Comparison of ENCODE assay signal across 1 cellular context in genomic region chr1:197198333-197198732, GRCh38.
TF ChIP-seq lines count a peak whose summit lies in the region.

No MANE protein-coding gene starts in this region.

TF ChIP-seq in K562, 482 proteins besides CTCF, POLR2A, EP300 and RAD21:
- TF ChIP-seq ZNF347 (CRISPR knock-in tag; IDR thresholded peaks at IDR 0.05; ENCODE audit: low read depth) = no peak
- TF ChIP-seq DNMT1 (IDR thresholded peaks at IDR 0.05) = peak; percentile 60; the same call in 1 of the 2 replicates
- no peak for TF ChIP-seq MEIS2 (IDR thresholded peaks at IDR 0.05; ENCODE audit: partially characterized antibody)
- peak; percentile 27; the same call in 1 of the 2 replicates for TF ChIP-seq C11orf30 (IDR thresholded peaks at IDR 0.05; ENCODE audit: low read depth)
- no peak for TF ChIP-seq CEBPG (CRISPR knock-in tag; IDR thresholded peaks at IDR 0.05)
- peak in 1 of 2 experiments; percentile 54; a peak in 3 of 4 replicates for TF ChIP-seq CEBPG (tag; conservative IDR thresholded peaks at IDR 0.05 in 1 of 2, IDR thresholded peaks at IDR 0.05 in 1 of 2)
- peak; percentile 72 for TF ChIP-seq CEBPB (tag; IDR thresholded peaks at IDR 0.05)
- TF ChIP-seq ZFP30 (CRISPR knock-in tag; IDR thresholded peaks at IDR 0.05; ENCODE audit: borderline replicate concordance) = no peak
